Comparison of ENCODE assay signal across 13 cellular contexts in genomic region chr17:39872700-39873099, GRCh38. TPM values are rescaled to one million over a fixed set of nuclear protein-coding genes. Genes with fewer than 3 reads are reported as not detected.
DNase-seq lines count a peak whose midpoint lies in the region; ATAC-seq, FAIRE-seq and TF ChIP-seq lines count a peak whose summit lies in the region.
"Had no signal": no experiment of that assay in that cellular context is flagged by ENCODE, and none has a peak within 500 bp of the region (broad histone marks: within the 10 kb centered on the region; RNA-seq: fewer than 3 reads in every experiment).

No MANE protein-coding gene starts in this region.

- BruUV-seq in endothelial cell of umbilical vein (replicated peaks; lab: Mats Ljungman, UMichigan) = no TSS peak

- H3K4me3 Mint-ChIP-seq in activated CD4-positive, alpha-beta memory T cell treated with anti-CD3 and anti-CD28 coated beads for 36 hours = no peak overlapping the region
- H3K4me3 Mint-ChIP-seq in activated CD4-positive, alpha-beta memory T cell treated with anti-CD3 and anti-CD28 coated beads, Interleukin-2, amount 10 ng/mL, durations not matched to agents 7 days and 5 days = no peak overlapping the region
- no peak overlapping the region for H3K4me3 Mint-ChIP-seq in stimulated activated naive B cell treated with anti-CD40 and anti-IgM and Interleukin-4, amounts not matched to agents 10 μg/mL and 1 μg/mL and 100 μg/mL, for 72 hours
- H3K4me3 Mint-ChIP-seq: activated naive CD8-positive, alpha-beta T cell treated with anti-CD3 and anti-CD28 coated beads for 36 hours; CD4-positive, alpha-beta memory T cell had no signal

- no peak overlapping the region for H2AFZ ChIP-seq in endothelial cell of umbilical vein (ENCODE audit: low read depth, low read length)

- no peak for TF ChIP-seq CTCF in endothelial cell of umbilical vein (IDR thresholded peaks at IDR 0.05; ENCODE audit: extremely low read depth in 1 of 2, insufficient read depth in 1 of 2, low read depth in 1 of 2, low read length in 2 of 2)

- no peaks in the 10 kb centered on the region for H3K36me3 Mint-ChIP-seq in activated CD4-positive, alpha-beta memory T cell treated with anti-CD3 and anti-CD28 coated beads for 36 hours
- H3K36me3 Mint-ChIP-seq in activated CD4-positive, alpha-beta memory T cell treated with anti-CD3 and anti-CD28 coated beads, Interleukin-2, amount 10 ng/mL, durations not matched to agents 7 days and 5 days (ENCODE audit: low read depth) = no peaks in the 10 kb centered on the region
- H3K36me3 Mint-ChIP-seq in stimulated activated naive B cell treated with anti-CD40 and anti-IgM and Interleukin-4, amounts not matched to agents 10 μg/mL and 1 μg/mL and 100 μg/mL, for 72 hours = peaks cover 0 to 4% of the 10 kb centered on the region in 2 donors
- H3K36me3 Mint-ChIP-seq: activated naive CD8-positive, alpha-beta T cell treated with anti-CD3 and anti-CD28 coated beads for 36 hours; CD4-positive, alpha-beta memory T cell had no signal

- H3K27ac Mint-ChIP-seq in activated CD4-positive, alpha-beta memory T cell treated with anti-CD3 and anti-CD28 coated beads for 36 hours = peak overlapping the region; percentile 49
- no peak overlapping the region for H3K27ac Mint-ChIP-seq in activated CD4-positive, alpha-beta memory T cell treated with anti-CD3 and anti-CD28 coated beads, Interleukin-2, amount 10 ng/mL, durations not matched to agents 7 days and 5 days
- peak overlapping the region; percentile 65 for H3K27ac Mint-ChIP-seq in stimulated activated naive B cell treated with anti-CD40 and anti-IgM and Interleukin-4, amounts not matched to agents 10 μg/mL and 1 μg/mL and 100 μg/mL, for 72 hours
- H3K27ac Mint-ChIP-seq: activated naive CD8-positive, alpha-beta T cell treated with anti-CD3 and anti-CD28 coated beads for 36 hours had no signal

- dilution Hi-C loops in endothelial cell of umbilical vein (cut with MboI; ENCODE audit: extremely low pct_ligation_motif_present, low sequenced_read_pairs) = no loop called here

- H3K79me2 ChIP-seq in endothelial cell of umbilical vein (ENCODE audit: control insufficient read depth, insufficient read depth, low read length) = no peaks in the 10 kb centered on the region

- POLR2A ChIA-PET in activated CD4-positive, alpha-beta memory T cell treated with anti-CD3 and anti-CD28 coated beads for 36 hours (lab: Charles Lee) = no interaction called here
- POLR2A ChIA-PET in activated CD4-positive, alpha-beta memory T cell treated with anti-CD3 and anti-CD28 coated beads, Interleukin-2, amount 10 ng/mL, durations not matched to agents 7 days and 5 days (lab: Charles Lee) = interaction anchor here (0.9 to 1.5 kb wide), 4 partner anchors 53 to 108 kb away, joined by 3 to 6 read pairs (median 4); partner anchors contain the start of gene PSMD3
- POLR2A ChIA-PET in endothelial cell of umbilical vein (lab: Charles Lee) = no interaction called here

- no peaks in the 10 kb centered on the region for H3K36me3 ChIP-seq in endothelial cell of umbilical vein (ENCODE audit: control insufficient read depth in 2 of 2, extremely low read depth in 1 of 2, insufficient read depth in 2 of 2, low read length in 2 of 2)
- H3K36me3 ChIP-seq: gastroesophageal sphincter had no signal

- no peak overlapping the region for H3K4me2 ChIP-seq in endothelial cell of umbilical vein (ENCODE audit: insufficient read depth, low read length)

- no peaks in the 10 kb centered on the region for H3K9me3 Mint-ChIP-seq in activated CD4-positive, alpha-beta memory T cell treated with anti-CD3 and anti-CD28 coated beads for 36 hours
- H3K9me3 Mint-ChIP-seq in activated CD4-positive, alpha-beta memory T cell treated with anti-CD3 and anti-CD28 coated beads, Interleukin-2, amount 10 ng/mL, durations not matched to agents 7 days and 5 days = peaks cover 2% of the 10 kb centered on the region
- no peaks in the 10 kb centered on the region for H3K9me3 Mint-ChIP-seq in stimulated activated naive B cell treated with anti-CD40 and anti-IgM and Interleukin-4, amounts not matched to agents 10 μg/mL and 1 μg/mL and 100 μg/mL, for 72 hours
- H3K9me3 Mint-ChIP-seq: activated naive CD8-positive, alpha-beta T cell treated with anti-CD3 and anti-CD28 coated beads for 36 hours; CD4-positive, alpha-beta memory T cell had no signal

- intact Hi-C loops in activated CD4-positive, alpha-beta memory T cell treated with anti-CD3 and anti-CD28 coated beads for 36 hours (cut with micrococcal nuclease) = loop anchor here (1.0 kb wide), 1 partner anchor 108 kb away; the partner anchor contains the start of gene PSMD3
- intact Hi-C loops in endothelial cell of umbilical vein (cut with micrococcal nuclease) = loop anchor here (1.0 to 2.0 kb wide), 2 partner anchors 86 to 108 kb away; partner anchors contain the start of gene PSMD3

- no peak for TF ChIP-seq POLR2A in endothelial cell of umbilical vein (IDR thresholded peaks at IDR 0.05; ENCODE audit: low read depth, low read length)

- peaks cover 16% of the 10 kb centered on the region for H3K4me1 Mint-ChIP-seq in activated CD4-positive, alpha-beta memory T cell treated with anti-CD3 and anti-CD28 coated beads for 36 hours (ENCODE audit: low read depth)
- peaks cover 13% of the 10 kb centered on the region for H3K4me1 Mint-ChIP-seq in activated CD4-positive, alpha-beta memory T cell treated with anti-CD3 and anti-CD28 coated beads, Interleukin-2, amount 10 ng/mL, durations not matched to agents 7 days and 5 days
- H3K4me1 Mint-ChIP-seq in stimulated activated naive B cell treated with anti-CD40 and anti-IgM and Interleukin-4, amounts not matched to agents 10 μg/mL and 1 μg/mL and 100 μg/mL, for 72 hours = peaks cover 6 to 29% of the 10 kb centered on the region in 2 donors

- CTCF ChIA-PET in activated CD4-positive, alpha-beta memory T cell treated with anti-CD3 and anti-CD28 coated beads for 36 hours (lab: Charles Lee) = interaction anchor here (0.6 to 3.1 kb wide), 19 partner anchors 10 to 251 kb away, joined by 3 to 41 read pairs (median 4); partner anchors contain the start of gene PSMD3
- CTCF ChIA-PET in activated CD4-positive, alpha-beta memory T cell treated with anti-CD3 and anti-CD28 coated beads, Interleukin-2, amount 10 ng/mL, durations not matched to agents 7 days and 5 days (lab: Charles Lee) = interaction anchor here (1.1 to 2.6 kb wide), 10 partner anchors 9 to 142 kb away, joined by 3 to 30 read pairs (median 4); partner anchors contain the start of genes IKZF3, MIEN1 and PSMD3
- CTCF ChIA-PET in endothelial cell of umbilical vein (lab: Charles Lee) = interaction anchor here (0.6 to 2.6 kb wide), 14 partner anchors 9 to 296 kb away, joined by 3 to 24 read pairs (median 4); partner anchors contain the start of gene PSMD3

- H3K4me3 ChIP-seq in endothelial cell of umbilical vein (replicated peaks in 1 of 3; ENCODE audit: insufficient read depth in 1 of 3, low read depth in 1 of 3, low read length in 3 of 3) = no peak overlapping the region
- H3K4me3 ChIP-seq: gastroesophageal sphincter had no signal

- H3K27ac ChIP-seq in endothelial cell of umbilical vein (ENCODE audit: insufficient read depth, low read depth, low read length) = no peak overlapping the region
- H3K27ac ChIP-seq: gastroesophageal sphincter had no signal

- H4K20me1 ChIP-seq in endothelial cell of umbilical vein (replicated peaks; ENCODE audit: control insufficient read depth, extremely low read depth, insufficient read depth, low read length) = no peaks in the 10 kb centered on the region

- no peaks in the 10 kb centered on the region for H3K9me3 ChIP-seq in endothelial cell of umbilical vein (replicated peaks; ENCODE audit: control insufficient read depth, insufficient read depth, low read length)

- DNase-seq in activated CD4-positive, alpha-beta memory T cell treated with anti-CD3 and anti-CD28 coated beads for 36 hours = no peak
- DNase-seq in activated CD4-positive, alpha-beta memory T cell treated with anti-CD3 and anti-CD28 coated beads, Interleukin-2, amount 10 ng/mL, durations not matched to agents 7 days and 5 days = no peak
- DNase-seq in NCI-H1694 treated with DMSO at 0.1 percent for 48 hours (lab: John Stamatoyannopoulos, UW) (peak; percentile 31), endothelial cell of umbilical vein (ENCODE audit: low read depth, low spot score) (peak; percentile 19), superior temporal gyrus (ENCODE audit: extremely low spot score) (no peak)
- DNase-seq in stimulated activated naive B cell treated with anti-CD40 and anti-IgM and Interleukin-4, amounts not matched to agents 10 μg/mL and 1 μg/mL and 100 μg/mL, for 72 hours = no peak
- DNase-seq: activated CD4-positive, CD25-positive, alpha-beta regulatory T cell; activated naive CD8-positive, alpha-beta T cell treated with anti-CD3 and anti-CD28 coated beads for 36 hours; CD4-positive, alpha-beta memory T cell; NCI-H524 treated with DMSO at 0.1 percent for 48 hours had no signal

- no peaks in the 10 kb centered on the region for H3K4me1 ChIP-seq in endothelial cell of umbilical vein (ENCODE audit: control insufficient read depth, extremely low read depth, insufficient read depth, low read length)
- H3K4me1 ChIP-seq: gastroesophageal sphincter had no signal

- FAIRE-seq in endothelial cell of umbilical vein (lab: Jason Lieb, UNC) = no peak

- no peak overlapping the region for H3K9ac ChIP-seq in endothelial cell of umbilical vein (replicated peaks; ENCODE audit: extremely low read depth, insufficient read depth, low read length)

- peaks cover 16 to 31% of the 10 kb centered on the region in 2 experiments for H3K27me3 ChIP-seq in endothelial cell of umbilical vein (ENCODE audit: control insufficient read depth in 2 of 2, insufficient read depth in 2 of 2, low read length in 2 of 2)

- no peaks in the 10 kb centered on the region for H3K27me3 Mint-ChIP-seq in activated CD4-positive, alpha-beta memory T cell treated with anti-CD3 and anti-CD28 coated beads for 36 hours
- peaks cover 5% of the 10 kb centered on the region for H3K27me3 Mint-ChIP-seq in activated CD4-positive, alpha-beta memory T cell treated with anti-CD3 and anti-CD28 coated beads, Interleukin-2, amount 10 ng/mL, durations not matched to agents 7 days and 5 days
- H3K27me3 Mint-ChIP-seq in stimulated activated naive B cell treated with anti-CD40 and anti-IgM and Interleukin-4, amounts not matched to agents 10 μg/mL and 1 μg/mL and 100 μg/mL, for 72 hours = no peaks in the 10 kb centered on the region
- H3K27me3 Mint-ChIP-seq: activated naive CD8-positive, alpha-beta T cell treated with anti-CD3 and anti-CD28 coated beads for 36 hours; CD4-positive, alpha-beta memory T cell had no signal

- ATAC-seq in stimulated activated naive B cell treated with anti-CD40 and anti-IgM and Interleukin-4, amounts not matched to agents 10 μg/mL and 1 μg/mL and 100 μg/mL, for 72 hours (replicated peaks) = no peak
- no peak for ATAC-seq in GM18909 (IDR thresholded peaks at IDR 0.05; ENCODE audit: poor library complexity, unreplicated experiment)
- no peak for ATAC-seq in GM19395 (IDR thresholded peaks at IDR 0.05; ENCODE audit: unreplicated experiment)
- ATAC-seq: gastroesophageal sphincter had no signal

- no peaks in the 10 kb centered on the region for H3K9me1 ChIP-seq in endothelial cell of umbilical vein (replicated peaks; ENCODE audit: control insufficient read depth, extremely low read depth, insufficient read depth, low read length)

RNA-seq across cellular contexts. Expression of gene ZPBP2, which starts 4.7 kb away (rescaled TPM):
- total RNA-seq in activated CD4-positive, alpha-beta memory T cell treated with anti-CD3 and anti-CD28 coated beads for 36 hours = 1 to 10 TPM in 1 of 2 experiments, under 1 TPM in 1; 0.61 to 1.0 TPM
- total RNA-seq in activated CD4-positive, alpha-beta memory T cell treated with anti-CD3 and anti-CD28 coated beads, Interleukin-2, amount 10 ng/mL, durations not matched to agents 7 days and 5 days = not detected
- total RNA-seq in endothelial cell of umbilical vein = not detected in 2 replicates
- not detected in 2 replicates for polyA plus RNA-seq in endothelial cell of umbilical vein
- not detected in 2 replicates for polyA plus RNA-seq in endothelial cell of umbilical vein (2011; cell fraction: cytosol; rRNA removed)
- not detected in 2 replicates for polyA plus RNA-seq in endothelial cell of umbilical vein (2011; cell fraction: nucleus; rRNA removed)
- not detected in 2 replicates for polyA plus RNA-seq in endothelial cell of umbilical vein (2012)
- not detected in 2 replicates for polyA minus RNA-seq in endothelial cell of umbilical vein
- polyA minus RNA-seq in endothelial cell of umbilical vein (2011; cell fraction: cytosol; rRNA and poly(A)+ RNA removed) = not detected
- not detected in 2 replicates for polyA minus RNA-seq in endothelial cell of umbilical vein (2011; cell fraction: nucleus; rRNA and poly(A)+ RNA removed)
- total RNA-seq: activated naive CD8-positive, alpha-beta T cell treated with anti-CD3 and anti-CD28 coated beads for 36 hours; gastroesophageal sphincter had no signal

RNA-seq across cellular contexts. Expression of gene IKZF3, which starts 8.6 kb away (rescaled TPM):
- total RNA-seq in activated CD4-positive, alpha-beta memory T cell treated with anti-CD3 and anti-CD28 coated beads for 36 hours = 10 to 100 TPM; 51.2 to 52.0 TPM
- total RNA-seq in activated CD4-positive, alpha-beta memory T cell treated with anti-CD3 and anti-CD28 coated beads, Interleukin-2, amount 10 ng/mL, durations not matched to agents 7 days and 5 days = 10 to 100 TPM; 37.9 to 38.2 TPM
- not detected in 2 replicates for total RNA-seq in endothelial cell of umbilical vein
- not detected in 2 replicates for polyA plus RNA-seq in endothelial cell of umbilical vein
- polyA plus RNA-seq in endothelial cell of umbilical vein (2011; cell fraction: cytosol; rRNA removed) = not detected in 2 replicates
- polyA plus RNA-seq in endothelial cell of umbilical vein (2011; cell fraction: nucleus; rRNA removed) = not detected in 2 replicates
- polyA plus RNA-seq in endothelial cell of umbilical vein (2012) = not detected in 2 replicates
- polyA minus RNA-seq in endothelial cell of umbilical vein = not detected in 2 replicates
- polyA minus RNA-seq in endothelial cell of umbilical vein (2011; cell fraction: cytosol; rRNA and poly(A)+ RNA removed) = not detected
- polyA minus RNA-seq in endothelial cell of umbilical vein (2011; cell fraction: nucleus; rRNA and poly(A)+ RNA removed) = not detected in 2 replicates

RNA-seq across cellular contexts. Expression of gene GSDMB, which starts 45.7 kb away (rescaled TPM):
- total RNA-seq in activated CD4-positive, alpha-beta memory T cell treated with anti-CD3 and anti-CD28 coated beads for 36 hours = 10 to 100 TPM; 26.4 to 30.2 TPM
- total RNA-seq in activated CD4-positive, alpha-beta memory T cell treated with anti-CD3 and anti-CD28 coated beads, Interleukin-2, amount 10 ng/mL, durations not matched to agents 7 days and 5 days = 10 to 100 TPM; 41.2 to 41.4 TPM
- total RNA-seq in endothelial cell of umbilical vein = 11.0 and 11.6 TPM in 2 replicates
- polyA plus RNA-seq in endothelial cell of umbilical vein = 5.0 and 5.4 TPM in 2 replicates
- 1.1 and 1.7 TPM in 2 replicates for polyA plus RNA-seq in endothelial cell of umbilical vein (2011; cell fraction: cytosol; rRNA removed)
- 49.7 and 50.3 TPM in 2 replicates for polyA plus RNA-seq in endothelial cell of umbilical vein (2011; cell fraction: nucleus; rRNA removed)
- 8.0 and 10.6 TPM in 2 replicates for polyA plus RNA-seq in endothelial cell of umbilical vein (2012)
- 6.0 and 7.9 TPM in 2 replicates for polyA minus RNA-seq in endothelial cell of umbilical vein
- polyA minus RNA-seq in endothelial cell of umbilical vein (2011; cell fraction: cytosol; rRNA and poly(A)+ RNA removed) = not detected
- 9.6 and 11.2 TPM in 2 replicates for polyA minus RNA-seq in endothelial cell of umbilical vein (2011; cell fraction: nucleus; rRNA and poly(A)+ RNA removed)

RNA-seq across cellular contexts. Expression of gene ORMDL3, which starts 54.7 kb away (rescaled TPM):
- total RNA-seq in activated CD4-positive, alpha-beta memory T cell treated with anti-CD3 and anti-CD28 coated beads for 36 hours = 10 to 100 TPM; 53.7 to 58.3 TPM
- 100 to 1,000 TPM; 104 to 111 TPM for total RNA-seq in activated CD4-positive, alpha-beta memory T cell treated with anti-CD3 and anti-CD28 coated beads, Interleukin-2, amount 10 ng/mL, durations not matched to agents 7 days and 5 days
- total RNA-seq in endothelial cell of umbilical vein = 26.7 and 29.8 TPM in 2 replicates
- polyA plus RNA-seq in endothelial cell of umbilical vein = 49.8 and 53.4 TPM in 2 replicates
- polyA plus RNA-seq in endothelial cell of umbilical vein (2011; cell fraction: cytosol; rRNA removed) = 30.3 and 31.1 TPM in 2 replicates
- polyA plus RNA-seq in endothelial cell of umbilical vein (2011; cell fraction: nucleus; rRNA removed) = 31.1 and 56.9 TPM in 2 replicates
- 29.4 and 40.4 TPM in 2 replicates for polyA plus RNA-seq in endothelial cell of umbilical vein (2012)
- polyA minus RNA-seq in endothelial cell of umbilical vein = 58.5 and 67.5 TPM in 2 replicates
- polyA minus RNA-seq in endothelial cell of umbilical vein (2011; cell fraction: cytosol; rRNA and poly(A)+ RNA removed) = 14.5 TPM
- polyA minus RNA-seq in endothelial cell of umbilical vein (2011; cell fraction: nucleus; rRNA and poly(A)+ RNA removed) = 17.8 and 21.3 TPM in 2 replicates

RNA-seq across cellular contexts. Expression of gene LRRC3C, which starts 54.8 kb away (rescaled TPM):
- not detected for total RNA-seq in activated CD4-positive, alpha-beta memory T cell treated with anti-CD3 and anti-CD28 coated beads for 36 hours
- not detected for total RNA-seq in activated CD4-positive, alpha-beta memory T cell treated with anti-CD3 and anti-CD28 coated beads, Interleukin-2, amount 10 ng/mL, durations not matched to agents 7 days and 5 days
- total RNA-seq in endothelial cell of umbilical vein = not detected in 2 replicates
- polyA plus RNA-seq in endothelial cell of umbilical vein = not detected in 2 replicates
- not detected in 2 replicates for polyA plus RNA-seq in endothelial cell of umbilical vein (2011; cell fraction: cytosol; rRNA removed)
- not detected in 2 replicates for polyA plus RNA-seq in endothelial cell of umbilical vein (2011; cell fraction: nucleus; rRNA removed)
- polyA plus RNA-seq in endothelial cell of umbilical vein (2012) = not detected in 2 replicates
- polyA minus RNA-seq in endothelial cell of umbilical vein = not detected in 2 replicates
- polyA minus RNA-seq in endothelial cell of umbilical vein (2011; cell fraction: cytosol; rRNA and poly(A)+ RNA removed) = not detected
- polyA minus RNA-seq in endothelial cell of umbilical vein (2011; cell fraction: nucleus; rRNA and poly(A)+ RNA removed) = not detected in 2 replicates
- total RNA-seq: activated naive CD8-positive, alpha-beta T cell treated with anti-CD3 and anti-CD28 coated beads for 36 hours; CD4-positive, alpha-beta memory T cell had no signal
- polyA plus RNA-seq: CD4-positive, alpha-beta memory T cell had no signal

Comparison
In these comparisons a context has a peak if more than half of its experiments do, and no peak if none do; other contexts are left out.
1. DNase-seq: peak in NCI-H1694 treated with DMSO at 0.1 percent for 48 hours (single experiment) and endothelial cell of umbilical vein (single experiment); none in activated CD4-positive, alpha-beta memory T cell treated with anti-CD3 and anti-CD28 coated beads for 36 hours (single experiment), activated CD4-positive, alpha-beta memory T cell treated with anti-CD3 and anti-CD28 coated beads, Interleukin-2, amount 10 ng/mL, durations not matched to agents 7 days and 5 days (single experiment), stimulated activated naive B cell treated with anti-CD40 and anti-IgM and Interleukin-4, amounts not matched to agents 10 μg/mL and 1 μg/mL and 100 μg/mL, for 72 hours (single experiment) and superior temporal gyrus (single experiment).
2. RNA of gene IKZF3, which starts 8.6 kb away (total RNA-seq): 51.2 to 52.0 TPM in activated CD4-positive, alpha-beta memory T cell treated with anti-CD3 and anti-CD28 coated beads for 36 hours and 37.9 to 38.2 TPM in activated CD4-positive, alpha-beta memory T cell treated with anti-CD3 and anti-CD28 coated beads, Interleukin-2, amount 10 ng/mL, durations not matched to agents 7 days and 5 days; not detected in endothelial cell of umbilical vein; every median in the first group is over 10 times any median in the second.